8 cellular contexts compared by ENCODE assay signal in genomic region chr12:124388038-124388676, GRCh38.
DNase-seq lines count a peak whose midpoint lies in the region; ATAC-seq and TF ChIP-seq lines count a peak whose summit lies in the region.

No MANE protein-coding gene starts in this region.

- H2AFZ ChIP-seq in parathyroid adenoma: peak overlapping the region; percentile 50

- peak overlapping the region; percentile 22 to 73 (median 63); a peak in 20 of 22 replicates for H3K9ac ChIP-seq in BLaER1 treated with 17β-estradiol and CSF1 and Interleukin-3, amounts not matched to agents 10 nM and 100 nM
- H3K9ac ChIP-seq in parathyroid adenoma: no peak overlapping the region

- H3K9me3 ChIP-seq in BLaER1 treated with 17β-estradiol and CSF1 and Interleukin-3, amounts not matched to agents 10 nM and 100 nM (replicated peaks in 1 of 11): no peaks in the 10 kb centered on the region
- H3K9me3 ChIP-seq in esophagus squamous epithelium: no peaks in the 10 kb centered on the region
- H3K9me3 ChIP-seq in parathyroid adenoma (ENCODE audit: control insufficient read depth, low read length): no peaks in the 10 kb centered on the region

- H3K36me3 ChIP-seq in BLaER1 treated with 17β-estradiol and CSF1 and Interleukin-3, amounts not matched to agents 10 nM and 100 nM: peaks cover 7 to 32% (median 23%) of the 10 kb centered on the region in 11 experiments; a peak in 21 of 22 replicates
- H3K36me3 ChIP-seq in esophagus squamous epithelium (peaks cover 3 to 59% (median 6%) of the 10 kb centered on the region in 3 donors), parathyroid adenoma (ENCODE audit: control insufficient read depth, insufficient read depth, low read length) (no peaks in the 10 kb centered on the region)

- TF ChIP-seq CTCF in RWPE1 (conservative IDR thresholded peaks at IDR 0.05; ENCODE audit: low read depth) (no peak), esophagus squamous epithelium (IDR thresholded peaks at IDR 0.05) (no peak), parathyroid adenoma (IDR thresholded peaks at IDR 0.05) (no peak)

- no peaks in the 10 kb centered on the region for H3K27me3 ChIP-seq in BLaER1 treated with 17β-estradiol and CSF1 and Interleukin-3, amounts not matched to agents 10 nM and 100 nM
- H3K27me3 ChIP-seq in esophagus squamous epithelium (no peaks in the 10 kb centered on the region), parathyroid adenoma (ENCODE audit: control insufficient read depth, insufficient read depth, low read length) (no peaks in the 10 kb centered on the region)

- ATAC-seq in HG02678 (IDR thresholded peaks at IDR 0.05; ENCODE audit: unreplicated experiment): no peak
- ATAC-seq in HG03457 (IDR thresholded peaks at IDR 0.05; ENCODE audit: unreplicated experiment): no peak

- no peak for TF ChIP-seq POLR2A in esophagus squamous epithelium (IDR thresholded peaks at IDR 0.05)

- H3K79me2 ChIP-seq in parathyroid adenoma: peaks cover 20% of the 10 kb centered on the region

- H3K4me3 ChIP-seq in BLaER1 treated with 17β-estradiol and CSF1 and Interleukin-3, amounts not matched to agents 10 nM and 100 nM: peak overlapping the region in 9 of 10 experiments; percentile 6 to 69 (median 52); a peak in 17 of 20 replicates
- peak overlapping the region; percentile 1 to 69 (median 48) for H3K4me3 ChIP-seq in esophagus squamous epithelium
- H3K4me3 ChIP-seq in parathyroid adenoma (ENCODE audit: low read depth, low read length): peak overlapping the region; percentile 67

- intact Hi-C loops in esophagus squamous epithelium (cut with DNase I): no loop called here

- H4K20me1 ChIP-seq in BLaER1 treated with 17β-estradiol and CSF1 and Interleukin-3, amounts not matched to agents 10 nM and 100 nM: peaks cover 87 to 98% (median 95%) of the 10 kb centered on the region in 11 experiments

- POLR2A ChIA-PET in RWPE1 (lab: Yijun Ruan, JAX; ENCODE audit: low non-redundant PET): interaction anchor here (0.6 kb wide), 2 partner anchors 35 to 135 kb away, joined by 3 read pairs; no protein-coding TSS in a partner anchor

- H3K4me2 ChIP-seq in BLaER1 treated with 17β-estradiol and CSF1 and Interleukin-3, amounts not matched to agents 10 nM and 100 nM: peak overlapping the region; percentile 86 to 100 (median 99)
- H3K4me2 ChIP-seq in parathyroid adenoma (ENCODE audit: low read length): peak overlapping the region; percentile 79

- CTCF ChIA-PET in RWPE1 (lab: Yijun Ruan, JAX): interaction anchor here (1.1 kb wide), 1 partner anchor 109 kb away, joined by 6 read pairs; no protein-coding TSS in a partner anchor

- peak overlapping the region in 9 of 11 experiments; percentile 10 to 55 (median 43); a peak in 13 of 22 replicates for H3K27ac ChIP-seq in BLaER1 treated with 17β-estradiol and CSF1 and Interleukin-3, amounts not matched to agents 10 nM and 100 nM
- peak overlapping the region; percentile 96 for H3K27ac ChIP-seq in RWPE1
- peak overlapping the region; percentile 71 to 96 (median 87) for H3K27ac ChIP-seq in esophagus squamous epithelium
- H3K27ac ChIP-seq in parathyroid adenoma: peak overlapping the region; percentile 59

- H3K4me1 ChIP-seq in BLaER1 treated with 17β-estradiol and CSF1 and Interleukin-3, amounts not matched to agents 10 nM and 100 nM: peaks cover 91 to 99% (median 96%) of the 10 kb centered on the region in 10 experiments
- H3K4me1 ChIP-seq in esophagus squamous epithelium (peaks cover 46 to 80% (median 64%) of the 10 kb centered on the region in 3 donors), parathyroid adenoma (peaks cover 33% of the 10 kb centered on the region)

- 63 to 65% methylated on average over 6 to 7 of the region's 15 CpGs for WGBS in esophagus squamous epithelium, 2 donors

- DNase-seq in RWPE1 (ENCODE audit: low spot score) (no peak), esophagus squamous epithelium (lab: John Stamatoyannopoulos, UW) (no peak), globus pallidus (ENCODE audit: low spot score) (no peak), HPDE6-E6E7 (ENCODE audit: extremely low spot score) (no peak)

Comparison
In these comparisons a context has a peak if more than half of its experiments do, and no peak if none do; other contexts are left out.
1. H3K27ac ChIP-seq: peak in every context shown above with its lines; median percentile 96 in RWPE1; 87 in esophagus squamous epithelium; 59 in parathyroid adenoma; 43 in BLaER1 treated with 17β-estradiol and CSF1 and Interleukin-3, amounts not matched to agents 10 nM and 100 nM.